ENCODE assay signal across 7 cellular contexts in genomic region chr15:89496155-89497098, GRCh38. TPM values are rescaled to one million over a fixed set of nuclear protein-coding genes. Genes with fewer than 3 reads are reported as not detected.
A peak's percentile ranks its signal among the peaks of the same experiment; 100 is the strongest.
DNase-seq lines count a peak whose midpoint lies in the region; ATAC-seq and TF ChIP-seq lines count a peak whose summit lies in the region.

Gene RHCG (minus strand): TSS chr15:89496583. CDS start chr15:89496544, 39 bp downstream.

- peak within 1 kb of the TSS in 48 of 59 donors; percentile 1 to 81 (median 52) for H3K27ac ChIP-seq in dorsolateral prefrontal cortex
- H3K27ac ChIP-seq in left lung = no peak within 1 kb of the TSS
- no peak within 1 kb of the TSS for H3K27ac ChIP-seq in transverse colon

- ATAC-seq in left lung = peak; percentile 71
- ATAC-seq in GM18909 (IDR thresholded peaks at IDR 0.05; ENCODE audit: poor library complexity, unreplicated experiment) = no peak
- ATAC-seq in HG03442 (IDR thresholded peaks at IDR 0.05; ENCODE audit: unreplicated experiment) = no peak

- H3K4me1 ChIP-seq in left lung (peaks cover 0 to 7% of the 10 kb centered on the region in 2 donors), transverse colon (peaks cover 0 to 8% (median 6%) of the 10 kb centered on the region in 4 donors)

- H3K9me3 ChIP-seq in left lung (no peaks in the 10 kb centered on the region), transverse colon (no peaks in the 10 kb centered on the region)

- WGBS in transverse colon (ENCODE audit: low coverage in 1 of 2), 2 donors = 10 to 83% methylated on average over 1 to 17 of the region's 55 CpGs

- in situ Hi-C loops in transverse colon (cut with MboI; ENCODE audit: low pct_ligation_motif_present in 1 of 4, low pct_unique_long_range_greater_than_20kb in 1 of 4, low sequenced_read_pairs in 3 of 4) = no loop called here

- no peak within 1 kb of the TSS for H3K4me3 ChIP-seq in GM12864 (ENCODE audit: low read depth, low read length)
- peak within 1 kb of the TSS; percentile 30 to 72 (median 54) for H3K4me3 ChIP-seq in dorsolateral prefrontal cortex
- peak within 1 kb of the TSS; percentile 11 to 14 for H3K4me3 ChIP-seq in left lung
- peak within 1 kb of the TSS in 2 of 4 donors; percentile 23 to 38 for H3K4me3 ChIP-seq in transverse colon

- H3K36me3 ChIP-seq in left lung (no peaks in the 10 kb centered on the region), transverse colon (no peaks in the 10 kb centered on the region)

- TF ChIP-seq CTCF in GM12864 (IDR thresholded peaks at IDR 0.05; ENCODE audit: low read depth, low read length, missing control alignments) = peak; percentile 28
- TF ChIP-seq CTCF in dorsolateral prefrontal cortex (IDR thresholded peaks at IDR 0.05 in 54 of 56, conservative IDR thresholded peaks at IDR 0.05 in 2 of 56; ENCODE audit: low read depth in 1 of 56, partially characterized antibody in 56 of 56) = peak in 42 of 56 donors; percentile 3 to 51 (median 28)
- no peak for TF ChIP-seq CTCF in left lung (IDR thresholded peaks at IDR 0.05)
- TF ChIP-seq CTCF in transverse colon (IDR thresholded peaks at IDR 0.05) = peak in 4 of 5 experiments; percentile 23 to 43 (median 36)

- intact Hi-C loops in dorsolateral prefrontal cortex (cut with DNase I) = no loop called here
- intact Hi-C loops in left lung (cut with DNase I) = no loop called here
- intact Hi-C loops in transverse colon (cut with DNase I; ENCODE audit: low total_unique reads) = no loop called here

- H3K27me3 ChIP-seq in dorsolateral prefrontal cortex = peaks cover 0 to 22% (median 4%) of the 10 kb centered on the region in 45 donors
- peaks cover 38 to 100% of the 10 kb centered on the region in 2 donors for H3K27me3 ChIP-seq in left lung
- peaks cover 75% of the 10 kb centered on the region for H3K27me3 ChIP-seq in transverse colon

- no peak for TF ChIP-seq POLR2A in transverse colon (IDR thresholded peaks at IDR 0.05)

- no peak for TF ChIP-seq EP300 in transverse colon (IDR thresholded peaks at IDR 0.05; ENCODE audit: low read depth)

- DNase-seq in GM12864 (ENCODE audit: low read depth) (no peak), NCI-H2171 treated with DMSO at 0.1 percent for 48 hours (lab: John Stamatoyannopoulos, UW) (peak; percentile 62), dorsolateral prefrontal cortex (peak in 6 of 10 donors; percentile 35 to 63 (median 49)), left lung (peak in 1 of 2 donors; percentile 82), transverse colon (peak; percentile 23)

RNA-seq across cellular contexts. Expression of gene RHCG, which starts in this region (rescaled TPM):
- total RNA-seq in dorsolateral prefrontal cortex (10 to 100 TPM in 28 of 120 experiments, 1 to 10 TPM in 92; 3.5 to 13.9 (median 8.1) TPM), left lung (not detected), transverse colon (under 1 TPM in 1 of 4 donors, not detected in 3; 0.41 TPM)

Comparison
In these comparisons a context has a peak if more than half of its experiments do, and no peak if none do; other contexts are left out.
1. Peak in ATAC-seq and H3K4me3 ChIP-seq in left lung; RNA of the gene not detected or under 1 TPM.
2. Peak in DNase-seq in transverse colon; RNA of the gene not detected or under 1 TPM.
3. CTCF ChIP-seq: peak in GM12864 (single experiment), dorsolateral prefrontal cortex (42 of 56) and transverse colon (4 of 5); none in left lung (0 of 2).
4. H3K27ac ChIP-seq: peak in dorsolateral prefrontal cortex (48 of 59); none in left lung (0 of 2) and transverse colon (0 of 4).